ENCODE assay signal across 10 cellular contexts in the genomic region with DNA sequence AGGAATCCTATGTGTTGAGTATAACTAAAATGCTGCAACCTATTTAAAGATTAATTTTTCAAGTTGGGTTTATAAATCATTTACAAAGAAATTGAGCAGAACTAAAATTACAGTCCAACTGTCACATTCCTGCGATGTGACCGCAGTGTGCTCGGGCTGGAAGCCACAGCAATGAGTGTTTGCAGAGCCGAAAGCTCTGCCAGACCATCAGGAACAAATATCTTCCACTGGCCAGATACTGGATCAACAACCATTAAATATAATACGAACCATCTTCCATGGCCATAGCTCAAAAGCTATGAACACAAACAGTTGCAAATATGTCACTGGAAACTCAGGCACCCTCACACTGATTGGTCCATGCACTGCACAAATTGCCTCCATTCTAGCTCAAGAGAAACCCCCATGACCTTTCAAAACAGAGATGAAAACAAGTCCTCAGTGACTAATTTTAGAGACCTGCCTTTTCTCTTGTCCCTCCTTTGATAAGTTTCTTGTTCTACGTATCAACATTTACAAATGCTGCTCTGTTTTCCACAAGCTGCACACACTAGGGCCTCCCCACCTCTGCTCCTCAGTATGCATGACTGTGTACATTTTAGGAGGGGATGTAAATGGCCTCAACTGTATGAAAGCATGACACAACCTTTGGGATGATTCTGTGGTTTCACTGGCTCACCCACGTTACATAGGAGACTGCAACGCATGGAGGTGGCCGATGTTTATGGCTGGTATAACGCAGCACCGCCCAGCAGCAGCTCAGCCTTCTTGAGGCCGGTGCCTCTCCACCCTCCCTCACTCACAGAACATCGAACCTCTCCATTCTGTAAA.
DNase-seq lines count a peak whose midpoint lies in the region; ATAC-seq and TF ChIP-seq lines count a peak whose summit lies in the region.
"Had no signal": no experiment of that assay in that cellular context is flagged by ENCODE, and none has a peak within 500 bp of the region (broad histone marks: within the 10 kb centered on the region; RNA-seq: fewer than 3 reads in every experiment).

No MANE protein-coding gene starts in this region.

- TF ChIP-seq POLR2A in esophagus muscularis mucosa (IDR thresholded peaks at IDR 0.05; ENCODE audit: low read depth): no peak

- DNase-seq in EH (ENCODE audit: low read depth): peak; percentile 93
- no peak for DNase-seq in esophagus muscularis mucosa (ENCODE audit: extremely low spot score)
- peak in 1 of 2 donors; percentile 35 for DNase-seq in psoas muscle
- DNase-seq in NCI-H82 treated with DMSO at 0.1 percent for 48 hours (lab: John Stamatoyannopoulos, UW; ENCODE audit: unreplicated experiment): no peak
- DNase-seq in GM10266 (ENCODE audit: extremely low spot score): no peak
- DNase-seq: effector CD4-positive, alpha-beta T cell; SJCRH30 had no signal

- no peak overlapping the region for H3K9ac ChIP-seq in OCI-LY1 (ENCODE audit: low read length)

- H3K4me3 ChIP-seq in OCI-LY1 (ENCODE audit: low read depth, low read length, poor library complexity, severe bottlenecking): no peak overlapping the region
- no peak overlapping the region for H3K4me3 ChIP-seq in esophagus muscularis mucosa
- H3K4me3 ChIP-seq in psoas muscle: no peak overlapping the region
- H3K4me3 ChIP-seq: SJCRH30 had no signal

- no peaks in the 10 kb centered on the region for H3K79me2 ChIP-seq in OCI-LY1 (ENCODE audit: insufficient read depth, low read length)

- no peaks in the 10 kb centered on the region for H3K9me2 ChIP-seq in OCI-LY1 (ENCODE audit: low read depth, low read length)

- H3F3A ChIP-seq in OCI-LY1 (ENCODE audit: insufficient read depth, low read length): no peaks in the 10 kb centered on the region

- TF ChIP-seq CTCF in OCI-LY1 (IDR thresholded peaks at IDR 0.05; ENCODE audit: low read length) (no peak), esophagus muscularis mucosa (IDR thresholded peaks at IDR 0.05) (no peak), psoas muscle (IDR thresholded peaks at IDR 0.05) (no peak), GM10266 (IDR thresholded peaks at IDR 0.05; ENCODE audit: control insufficient read depth, insufficient read depth, low read depth, missing control alignments) (no peak)

- intact Hi-C loops in esophagus muscularis mucosa (cut with DNase I) (no loop called here), psoas muscle (cut with DNase I) (no loop called here)

- no peak overlapping the region for H2AFZ ChIP-seq in OCI-LY1 (ENCODE audit: low read length)

- 57% methylated on average over 13 of the region's 13 CpGs for WGBS in esophagus muscularis mucosa
- 58 to 67% (median 59%) methylated on average over 13 of the region's 13 CpGs for WGBS in psoas muscle, 3 donors

- ATAC-seq in psoas muscle (peak; percentile 45 to 80 (median 54)), GM18520 (IDR thresholded peaks at IDR 0.05; ENCODE audit: unreplicated experiment) (no peak), HG02763 (IDR thresholded peaks at IDR 0.05; ENCODE audit: unreplicated experiment) (no peak)

- H3K27ac ChIP-seq in OCI-LY1 (ENCODE audit: low read depth, low read length, poor library complexity, severe bottlenecking) (peak overlapping the region; percentile 7), esophagus muscularis mucosa (replicated peaks in 1 of 4) (peak overlapping the region; percentile 61 to 80 (median 65)), psoas muscle (no peak overlapping the region)
- H3K27ac ChIP-seq: SJCRH30 had no signal

- no peaks in the 10 kb centered on the region for H3K36me3 ChIP-seq in OCI-LY1 (ENCODE audit: insufficient read depth, low read length)
- no peaks in the 10 kb centered on the region for H3K36me3 ChIP-seq in esophagus muscularis mucosa
- H3K36me3 ChIP-seq in psoas muscle (ENCODE audit: insufficient read depth in 1 of 2, low read depth in 1 of 2): no peaks in the 10 kb centered on the region
- H3K36me3 ChIP-seq: SJCRH30 had no signal

- H3K4me1 ChIP-seq in OCI-LY1 (ENCODE audit: insufficient read depth, low read length, severe bottlenecking): peaks cover 3% of the 10 kb centered on the region
- H3K4me1 ChIP-seq in esophagus muscularis mucosa: peaks cover 0 to 34% (median 32%) of the 10 kb centered on the region in 4 donors
- no peaks in the 10 kb centered on the region for H3K4me1 ChIP-seq in psoas muscle
- H3K4me1 ChIP-seq: SJCRH30 had no signal

- no peaks in the 10 kb centered on the region for H4K20me1 ChIP-seq in OCI-LY1 (ENCODE audit: insufficient read depth, low read length)

- H3K27me3 ChIP-seq in OCI-LY1 (ENCODE audit: insufficient read depth, low read length) (no peaks in the 10 kb centered on the region), esophagus muscularis mucosa (no peaks in the 10 kb centered on the region), psoas muscle (ENCODE audit: insufficient read depth in 3 of 3, low read length in 2 of 3) (no peaks in the 10 kb centered on the region)
- H3K27me3 ChIP-seq: SJCRH30 had no signal

- no peak overlapping the region for H3K4me2 ChIP-seq in OCI-LY1 (ENCODE audit: low read length)

- no peaks in the 10 kb centered on the region; the same call in 1 of the 2 replicates for H3K9me3 ChIP-seq in OCI-LY1 (ENCODE audit: low read length)
- peaks cover 0 to 16% (median 6%) of the 10 kb centered on the region in 4 donors for H3K9me3 ChIP-seq in esophagus muscularis mucosa
- H3K9me3 ChIP-seq in psoas muscle: peaks cover 6% of the 10 kb centered on the region

- no peak for TF ChIP-seq EP300 in esophagus muscularis mucosa (IDR thresholded peaks at IDR 0.05)

Comparison
In these comparisons a context has a peak if more than half of its experiments do, and no peak if none do; other contexts are left out.
1. ATAC-seq: peak in psoas muscle (4 of 4); none in GM18520 (single experiment) and HG02763 (single experiment).